In the genomic region with DNA sequence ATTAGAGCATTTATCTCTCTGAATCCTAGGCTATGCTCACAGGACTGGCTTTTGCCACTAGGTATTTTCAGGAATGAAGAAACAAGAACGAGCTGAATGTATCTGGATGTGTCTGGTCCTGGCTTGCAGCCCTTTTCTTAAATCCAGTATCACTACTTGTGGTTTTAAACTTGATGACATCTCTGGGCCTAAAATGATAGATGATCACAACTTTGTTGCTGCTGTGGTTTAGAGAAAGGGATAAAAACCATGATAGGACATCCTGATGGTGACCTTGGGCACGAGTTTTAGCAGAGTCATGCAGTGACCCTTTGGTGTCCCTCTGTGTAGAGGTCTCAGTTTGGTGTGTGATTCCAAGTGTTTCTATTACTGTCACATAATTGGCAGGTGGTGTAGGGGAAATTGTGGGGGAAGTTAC, we compare ENCODE assay signal across 26 cellular contexts. TPM values are rescaled to one million over a fixed set of nuclear protein-coding genes. Genes with fewer than 3 reads are reported as not detected.
DNase-seq lines count a peak whose midpoint lies in the region; ATAC-seq and TF ChIP-seq lines count a peak whose summit lies in the region.
"Had no signal": no experiment of that assay in that cellular context is flagged by ENCODE, and none has a peak within 500 bp of the region (broad histone marks: within the 10 kb centered on the region; RNA-seq: fewer than 3 reads in every experiment).

No MANE protein-coding gene starts in this region.

- ATAC-seq in effector memory CD8-positive, alpha-beta T cell (replicated peaks), result no peak
- ATAC-seq: activated CD8-positive, alpha-beta memory T cell treated with anti-CD3 and anti-CD28 coated beads, Interleukin-2, amount 10 ng/mL, durations not matched to agents 7 days and 5 days; esophagus mucosa; stimulated activated naive B cell treated with anti-CD40 and anti-IgM and Interleukin-4, amounts not matched to agents 10 μg/mL and 1 μg/mL and 100 μg/mL, for 72 hours; T-cell had no signal

- H3K4me3 Mint-ChIP-seq in effector memory CD8-positive, alpha-beta T cell, result no peak overlapping the region
- H3K4me3 Mint-ChIP-seq in T-helper 2 cell treated with Interferon-gamma antibody and Interleukin-4, amounts not matched to agents 5 μg/mL and 100 μg/mL, for 36 hours, result no peak overlapping the region
- H3K4me3 Mint-ChIP-seq: activated CD4-positive, alpha-beta T cell treated with anti-CD3 and anti-CD28 coated beads, Interleukin-2, amount 10 ng/mL, durations not matched to agents 7 days and 5 days; activated CD8-positive, alpha-beta memory T cell treated with anti-CD3 and anti-CD28 coated beads, Interleukin-2, amount 10 ng/mL, durations not matched to agents 7 days and 5 days; activated naive CD4-positive, alpha-beta T cell treated with anti-CD3 and anti-CD28 coated beads, Interleukin-2, amount 50 U/mL, for 24 hours; activated T-helper 1 cell treated with anti-CD3 and anti-CD28 coated beads, Interleukin-12 subunit alpha, Interleukin-12 subunit beta, Interleukin-2, Interleukin-4 antibody, amounts not matched to agents 30 ng/mL and 10 ng/mL and 1 ng/mL, durations not matched to agents 14 hours and 24 hours and 36 hours; IgD-negative memory B cell; stimulated activated naive B cell treated with anti-CD40 and anti-IgM and Interleukin-4, amounts not matched to agents 10 μg/mL and 1 μg/mL and 100 μg/mL, for 72 hours; T-cell had no signal

- H3K36me3 Mint-ChIP-seq in effector memory CD8-positive, alpha-beta T cell (ENCODE audit: insufficient read depth), result no peaks in the 10 kb centered on the region
- no peaks in the 10 kb centered on the region for H3K36me3 Mint-ChIP-seq in T-helper 2 cell treated with Interferon-gamma antibody and Interleukin-4, amounts not matched to agents 5 μg/mL and 100 μg/mL, for 36 hours (ENCODE audit: low read depth)
- H3K36me3 Mint-ChIP-seq: activated CD8-positive, alpha-beta memory T cell treated with anti-CD3 and anti-CD28 coated beads, Interleukin-2, amount 10 ng/mL, durations not matched to agents 7 days and 5 days; activated naive CD4-positive, alpha-beta T cell treated with anti-CD3 and anti-CD28 coated beads, Interleukin-2, amount 50 U/mL, for 24 hours; IgD-negative memory B cell; stimulated activated naive B cell treated with anti-CD40 and anti-IgM and Interleukin-4, amounts not matched to agents 10 μg/mL and 1 μg/mL and 100 μg/mL, for 72 hours; T-cell had no signal

- peaks cover 2 to 17% of the 10 kb centered on the region in 2 donors for H3K9me3 Mint-ChIP-seq in effector memory CD8-positive, alpha-beta T cell
- H3K9me3 Mint-ChIP-seq in T-helper 2 cell treated with Interferon-gamma antibody and Interleukin-4, amounts not matched to agents 5 μg/mL and 100 μg/mL, for 36 hours, result no peaks in the 10 kb centered on the region
- H3K9me3 Mint-ChIP-seq: activated CD4-positive, alpha-beta T cell treated with anti-CD3 and anti-CD28 coated beads, Interleukin-2, amount 10 ng/mL, durations not matched to agents 7 days and 5 days; activated T-helper 1 cell treated with anti-CD3 and anti-CD28 coated beads, Interleukin-12 subunit alpha, Interleukin-12 subunit beta, Interleukin-2, Interleukin-4 antibody, amounts not matched to agents 30 ng/mL and 10 ng/mL and 1 ng/mL, durations not matched to agents 14 hours and 24 hours and 36 hours; stimulated activated naive B cell treated with anti-CD40 and anti-IgM and Interleukin-4, amounts not matched to agents 10 μg/mL and 1 μg/mL and 100 μg/mL, for 72 hours had no signal

- no peak for TF ChIP-seq CTCF in fibroblast of pulmonary artery (IDR thresholded peaks at IDR 0.05; ENCODE audit: low read length, missing control alignments)

- H3K4me1 Mint-ChIP-seq in effector memory CD8-positive, alpha-beta T cell (ENCODE audit: low read depth in 2 of 2), result no peaks in the 10 kb centered on the region
- no peaks in the 10 kb centered on the region for H3K4me1 Mint-ChIP-seq in T-helper 2 cell treated with Interferon-gamma antibody and Interleukin-4, amounts not matched to agents 5 μg/mL and 100 μg/mL, for 36 hours (ENCODE audit: low read depth)
- H3K4me1 Mint-ChIP-seq: activated CD4-positive, alpha-beta T cell treated with anti-CD3 and anti-CD28 coated beads, Interleukin-2, amount 10 ng/mL, durations not matched to agents 7 days and 5 days; activated CD8-positive, alpha-beta memory T cell treated with anti-CD3 and anti-CD28 coated beads, Interleukin-2, amount 10 ng/mL, durations not matched to agents 7 days and 5 days; activated naive CD4-positive, alpha-beta T cell treated with anti-CD3 and anti-CD28 coated beads, Interleukin-2, amount 50 U/mL, for 24 hours; IgD-negative memory B cell; stimulated activated naive B cell treated with anti-CD40 and anti-IgM and Interleukin-4, amounts not matched to agents 10 μg/mL and 1 μg/mL and 100 μg/mL, for 72 hours; T-cell had no signal

- no peaks in the 10 kb centered on the region for H3K27me3 Mint-ChIP-seq in effector memory CD8-positive, alpha-beta T cell
- H3K27me3 Mint-ChIP-seq in T-helper 2 cell treated with Interferon-gamma antibody and Interleukin-4, amounts not matched to agents 5 μg/mL and 100 μg/mL, for 36 hours (ENCODE audit: low read depth), result no peaks in the 10 kb centered on the region
- H3K27me3 Mint-ChIP-seq: activated CD4-positive, alpha-beta T cell treated with anti-CD3 and anti-CD28 coated beads, Interleukin-2, amount 10 ng/mL, durations not matched to agents 7 days and 5 days; activated CD8-positive, alpha-beta memory T cell treated with anti-CD3 and anti-CD28 coated beads, Interleukin-2, amount 10 ng/mL, durations not matched to agents 7 days and 5 days; activated naive CD4-positive, alpha-beta T cell treated with anti-CD3 and anti-CD28 coated beads, Interleukin-2, amount 50 U/mL, for 24 hours; IgD-negative memory B cell; stimulated activated naive B cell treated with anti-CD40 and anti-IgM and Interleukin-4, amounts not matched to agents 10 μg/mL and 1 μg/mL and 100 μg/mL, for 72 hours; T-cell had no signal

- no peak overlapping the region for H3K27ac Mint-ChIP-seq in effector memory CD8-positive, alpha-beta T cell
- H3K27ac Mint-ChIP-seq in T-helper 2 cell treated with Interferon-gamma antibody and Interleukin-4, amounts not matched to agents 5 μg/mL and 100 μg/mL, for 36 hours, result no peak overlapping the region
- H3K27ac Mint-ChIP-seq: activated CD4-positive, alpha-beta T cell treated with anti-CD3 and anti-CD28 coated beads, Interleukin-2, amount 10 ng/mL, durations not matched to agents 7 days and 5 days; activated CD8-positive, alpha-beta memory T cell treated with anti-CD3 and anti-CD28 coated beads, Interleukin-2, amount 10 ng/mL, durations not matched to agents 7 days and 5 days; activated naive CD4-positive, alpha-beta T cell treated with anti-CD3 and anti-CD28 coated beads, Interleukin-2, amount 50 U/mL, for 24 hours; activated T-helper 1 cell treated with anti-CD3 and anti-CD28 coated beads, Interleukin-12 subunit alpha, Interleukin-12 subunit beta, Interleukin-2, Interleukin-4 antibody, amounts not matched to agents 30 ng/mL and 10 ng/mL and 1 ng/mL, durations not matched to agents 14 hours and 24 hours and 36 hours; IgD-negative memory B cell; stimulated activated naive B cell treated with anti-CD40 and anti-IgM and Interleukin-4, amounts not matched to agents 10 μg/mL and 1 μg/mL and 100 μg/mL, for 72 hours; T-cell had no signal

- peak; percentile 77 for DNase-seq in A172 (ENCODE audit: low spot score)
- peak; percentile 15 for DNase-seq in MV-4-11 (lab: John Stamatoyannopoulos, UW)
- peak; percentile 22 for DNase-seq in fibroblast of pulmonary artery (ENCODE audit: low read depth)
- peak; percentile 39 for DNase-seq in iris pigment epithelial cell (ENCODE audit: low read depth)
- no peak for DNase-seq in effector memory CD8-positive, alpha-beta T cell
- DNase-seq in NCI-H1092 (lab: John Stamatoyannopoulos, UW), result no peak
- DNase-seq in T-helper 2 cell treated with Interferon-gamma antibody and Interleukin-4, amounts not matched to agents 5 μg/mL and 100 μg/mL, for 36 hours (ENCODE audit: low spot score), result no peak
- DNase-seq in stimulated activated naive CD4-positive, alpha-beta T cell treated with Interleukin-2 at 50 U/mL for 16 hours (lab: John Stamatoyannopoulos, UW), result no peak
- DNase-seq: activated CD4-positive, alpha-beta T cell treated with anti-CD3 and anti-CD28 coated beads, Interleukin-2, amount 10 ng/mL, durations not matched to agents 7 days and 5 days; activated CD8-positive, alpha-beta memory T cell treated with anti-CD3 and anti-CD28 coated beads, Interleukin-2, amount 10 ng/mL, durations not matched to agents 7 days and 5 days; effector CD4-positive, alpha-beta T cell; MM.1S; NCI-H2171; NCI-H526; posterior cingulate gyrus; SHP77 treated with DMSO at 0.1 percent for 48 hours; stimulated activated CD4-positive, alpha-beta T cell treated with anti-CD3 and anti-CD28 coated beads, Interleukin-2, amount 100 ng/mL, for 48 hours; stimulated activated naive B cell treated with anti-CD40 and anti-IgM and Interleukin-4, amounts not matched to agents 10 μg/mL and 1 μg/mL and 100 μg/mL, for 72 hours; T-cell; testis; uterus had no signal

- H3K4me3 ChIP-seq in fibroblast of pulmonary artery (replicated peaks; ENCODE audit: low read depth, low read length), result no peak overlapping the region
- H3K4me3 ChIP-seq: skin epidermis, testis, uterus had no signal

RNA-seq across cellular contexts. Expression of a gene that starts 31.7 kb away (rescaled TPM):
- 268 and 305 TPM in 2 replicates for total RNA-seq in A172 (2014; rRNA removed; shearing (Covaris generic))
- total RNA-seq: activated CD4-positive, alpha-beta T cell treated with anti-CD3 and anti-CD28 coated beads, Interleukin-2, amount 10 ng/mL, durations not matched to agents 7 days and 5 days; activated CD8-positive, alpha-beta memory T cell treated with anti-CD3 and anti-CD28 coated beads, Interleukin-2, amount 10 ng/mL, durations not matched to agents 7 days and 5 days; activated T-helper 1 cell treated with anti-CD3 and anti-CD28 coated beads, Interleukin-12 subunit alpha, Interleukin-12 subunit beta, Interleukin-2, Interleukin-4 antibody, amounts not matched to agents 30 ng/mL and 10 ng/mL and 1 ng/mL, durations not matched to agents 14 hours and 24 hours and 36 hours had no signal

Comparison
In these comparisons a context has a peak if more than half of its experiments do, and no peak if none do; other contexts are left out.
1. DNase-seq: peak in A172 (single experiment), MV-4-11 (single experiment), fibroblast of pulmonary artery (single experiment) and iris pigment epithelial cell (single experiment); none in effector memory CD8-positive, alpha-beta T cell (0 of 3), NCI-H1092 (single experiment), T-helper 2 cell treated with Interferon-gamma antibody and Interleukin-4, amounts not matched to agents 5 μg/mL and 100 μg/mL, for 36 hours (single experiment) and stimulated activated naive CD4-positive, alpha-beta T cell treated with Interleukin-2 at 50 U/mL for 16 hours (single experiment).